8 cellular contexts compared by ENCODE assay signal in genomic region chr12:57242329-57242690, GRCh38. TPM values are rescaled to one million over a fixed set of nuclear protein-coding genes. Genes with fewer than 3 reads are reported as not detected.
DNase-seq lines count a peak whose midpoint lies in the region; ATAC-seq, FAIRE-seq and TF ChIP-seq lines count a peak whose summit lies in the region.

No MANE protein-coding gene starts in this region.

- intact Hi-C loops in activated naive CD4-positive, alpha-beta T cell treated with anti-CD3 and anti-CD28 coated beads for 36 hours (cut with micrococcal nuclease): loop anchor here (2.0 to 5.0 kb wide), 5 partner anchors 38 to 500 kb away; partner anchors contain the start of genes GLI1 and ZBTB39
- intact Hi-C loops in upper lobe of right lung (cut with DNase I): no loop called here

- CTCF ChIA-PET in activated naive CD4-positive, alpha-beta T cell treated with anti-CD3 and anti-CD28 coated beads for 36 hours (lab: Charles Lee): interaction anchor here (0.8 to 10.0 kb wide), 25 partner anchors 9 to 235 kb away, joined by 3 to 333 read pairs (median 6); partner anchors contain the start of genes GLI1, INHBE, NXPH4 and SHMT2

- H3K4me1 ChIP-seq in keratinocyte (ENCODE audit: control insufficient read depth, extremely low read depth, insufficient read depth, low read length) (peaks cover 44% of the 10 kb centered on the region), upper lobe of right lung (peaks cover 56% of the 10 kb centered on the region)

- ATAC-seq in upper lobe of right lung (no peak), GM21360 (IDR thresholded peaks at IDR 0.05; ENCODE audit: unreplicated experiment) (no peak)

- H3K4me1 Mint-ChIP-seq in activated naive CD4-positive, alpha-beta T cell treated with anti-CD3 and anti-CD28 coated beads, Interleukin-2, amount 50 U/mL, for 24 hours: peaks cover 56% of the 10 kb centered on the region
- peaks cover 45% of the 10 kb centered on the region for H3K4me1 Mint-ChIP-seq in activated naive CD4-positive, alpha-beta T cell treated with anti-CD3 and anti-CD28 coated beads for 36 hours (ENCODE audit: low read depth)

- peaks cover 31% of the 10 kb centered on the region for H3F3A ChIP-seq in SU-DHL-6 (ENCODE audit: insufficient read depth)

- no peaks in the 10 kb centered on the region for H3K9me3 Mint-ChIP-seq in activated naive CD4-positive, alpha-beta T cell treated with anti-CD3 and anti-CD28 coated beads, Interleukin-2, amount 50 U/mL, for 24 hours
- H3K9me3 Mint-ChIP-seq in activated naive CD4-positive, alpha-beta T cell treated with anti-CD3 and anti-CD28 coated beads for 36 hours: no peaks in the 10 kb centered on the region

- H3K27me3 Mint-ChIP-seq in activated naive CD4-positive, alpha-beta T cell treated with anti-CD3 and anti-CD28 coated beads, Interleukin-2, amount 50 U/mL, for 24 hours: peaks cover 22% of the 10 kb centered on the region
- peaks cover 44% of the 10 kb centered on the region for H3K27me3 Mint-ChIP-seq in activated naive CD4-positive, alpha-beta T cell treated with anti-CD3 and anti-CD28 coated beads for 36 hours (ENCODE audit: low read depth)

- H3K4me2 ChIP-seq in SU-DHL-6 (ENCODE audit: low read depth, low read length, poor library complexity, severe bottlenecking) (peak overlapping the region; percentile 88), keratinocyte (ENCODE audit: control insufficient read depth, extremely low read depth, insufficient read depth, low read depth, low read length) (peak overlapping the region; percentile 82)

- no peak overlapping the region for H3K27ac Mint-ChIP-seq in activated naive CD4-positive, alpha-beta T cell treated with anti-CD3 and anti-CD28 coated beads, Interleukin-2, amount 50 U/mL, for 24 hours
- no peak overlapping the region for H3K27ac Mint-ChIP-seq in activated naive CD4-positive, alpha-beta T cell treated with anti-CD3 and anti-CD28 coated beads for 36 hours

- peaks cover 3% of the 10 kb centered on the region for H3K36me3 Mint-ChIP-seq in activated naive CD4-positive, alpha-beta T cell treated with anti-CD3 and anti-CD28 coated beads, Interleukin-2, amount 50 U/mL, for 24 hours
- H3K36me3 Mint-ChIP-seq in activated naive CD4-positive, alpha-beta T cell treated with anti-CD3 and anti-CD28 coated beads for 36 hours (ENCODE audit: low read depth): no peaks in the 10 kb centered on the region

- H3K4me3 ChIP-seq in SU-DHL-6 (ENCODE audit: insufficient read depth, low read length, poor library complexity, severe bottlenecking): peak overlapping the region; percentile 40
- H3K4me3 ChIP-seq in keratinocyte (ENCODE audit: control insufficient read depth in 2 of 3, extremely low read depth in 1 of 3, insufficient read depth in 2 of 3, low read depth in 1 of 3, low read length in 3 of 3): no peak overlapping the region
- H3K4me3 ChIP-seq in upper lobe of right lung: no peak overlapping the region

- no peaks in the 10 kb centered on the region for H3K9me1 ChIP-seq in keratinocyte (ENCODE audit: control insufficient read depth, extremely low read depth, insufficient read depth, low read length)

- dilution Hi-C loops in keratinocyte (cut with MboI; ENCODE audit: extremely low pct_ligation_motif_present, low sequenced_read_pairs): no loop called here

- FAIRE-seq in keratinocyte (lab: Jason Lieb, UNC): no peak

- DNase-seq in activated naive CD4-positive, alpha-beta T cell treated with anti-CD3 and anti-CD28 coated beads for 36 hours: no peak
- no peak for DNase-seq in keratinocyte (ENCODE audit: low read depth, low spot score)
- peak; percentile 71 for DNase-seq in upper lobe of right lung
- no peak for DNase-seq in stimulated activated CD4-positive, alpha-beta T cell treated with anti-CD3 and anti-CD28 coated beads, Interleukin-12 subunit alpha, Interleukin-12 subunit beta, amount 100 ng/mL, for 4 hours
- no peak for DNase-seq in amniotic stem cell (lab: John Stamatoyannopoulos, UW)

- H3K9me2 ChIP-seq in SU-DHL-6 (replicated peaks; ENCODE audit: insufficient read depth, low read length): no peaks in the 10 kb centered on the region

- H3K79me2 ChIP-seq in SU-DHL-6 (ENCODE audit: insufficient read depth, low read length) (no peaks in the 10 kb centered on the region), keratinocyte (ENCODE audit: control insufficient read depth, insufficient read depth, low read length) (no peaks in the 10 kb centered on the region)

- no peaks in the 10 kb centered on the region for H3K27me3 ChIP-seq in SU-DHL-6 (ENCODE audit: low read length)
- peaks cover 57% of the 10 kb centered on the region for H3K27me3 ChIP-seq in keratinocyte (ENCODE audit: control insufficient read depth, extremely low read depth, insufficient read depth, low read length)
- peaks cover 65% of the 10 kb centered on the region for H3K27me3 ChIP-seq in upper lobe of right lung

- H3K9me3 ChIP-seq in SU-DHL-6 (ENCODE audit: insufficient read depth, low read length): no peaks in the 10 kb centered on the region
- H3K9me3 ChIP-seq in keratinocyte (ENCODE audit: control insufficient read depth, low read depth, low read length): no peaks in the 10 kb centered on the region
- H3K9me3 ChIP-seq in upper lobe of right lung: no peaks in the 10 kb centered on the region

- H4K20me1 ChIP-seq in SU-DHL-6 (ENCODE audit: low read depth, low read length) (no peaks in the 10 kb centered on the region; the same call in 1 of the 2 replicates), keratinocyte (ENCODE audit: control insufficient read depth, extremely low read depth, insufficient read depth, low read length) (no peaks in the 10 kb centered on the region)

- H3K36me3 ChIP-seq in SU-DHL-6 (ENCODE audit: low read length) (no peaks in the 10 kb centered on the region), keratinocyte (ENCODE audit: control insufficient read depth in 2 of 2, extremely low read depth in 1 of 2, insufficient read depth in 2 of 2, low read length in 2 of 2) (peaks cover 0 to 3% of the 10 kb centered on the region in 2 experiments), upper lobe of right lung (no peaks in the 10 kb centered on the region)

- H3K4me3 Mint-ChIP-seq in activated naive CD4-positive, alpha-beta T cell treated with anti-CD3 and anti-CD28 coated beads, Interleukin-2, amount 50 U/mL, for 24 hours: peak overlapping the region; percentile 77
- H3K4me3 Mint-ChIP-seq in activated naive CD4-positive, alpha-beta T cell treated with anti-CD3 and anti-CD28 coated beads for 36 hours: no peak overlapping the region

- TF ChIP-seq CTCF in SU-DHL-6 (IDR thresholded peaks at IDR 0.05; ENCODE audit: insufficient read depth, low read length, poor library complexity, severe bottlenecking) (no peak), keratinocyte (optimal IDR thresholded peaks at IDR 0.05 in 1 of 3, IDR thresholded peaks at IDR 0.05 in 1 of 3, conservative IDR thresholded peaks at IDR 0.05 in 1 of 3; ENCODE audit: extremely low read depth in 1 of 3, insufficient read depth in 2 of 3, low read length in 3 of 3) (no peak), upper lobe of right lung (IDR thresholded peaks at IDR 0.05) (no peak)

- peak overlapping the region; percentile 88 for H3K27ac ChIP-seq in SU-DHL-6 (ENCODE audit: low read depth, low read length)
- H3K27ac ChIP-seq in keratinocyte (ENCODE audit: control insufficient read depth, insufficient read depth, low read length): no peak overlapping the region
- H3K27ac ChIP-seq in upper lobe of right lung: no peak overlapping the region

- H3K9ac ChIP-seq in SU-DHL-6 (ENCODE audit: low read length) (peak overlapping the region; percentile 92), keratinocyte (ENCODE audit: control insufficient read depth, extremely low read depth, insufficient read depth, low read length) (no peak overlapping the region)

- H2AFZ ChIP-seq in SU-DHL-6 (ENCODE audit: low read depth, low read length, severe bottlenecking) (no peak overlapping the region), keratinocyte (ENCODE audit: control insufficient read depth, low read length) (no peak overlapping the region)

RNA-seq across cellular contexts. Expression of gene STAC3, which starts 8.7 kb away (rescaled TPM):
- total RNA-seq in activated naive CD4-positive, alpha-beta T cell treated with anti-CD3 and anti-CD28 coated beads for 36 hours: 1 to 10 TPM in 1 of 2 experiments, under 1 TPM in 1; 0.93 to 1.5 TPM
- polyA plus RNA-seq in keratinocyte: 0.27 to 0.94 TPM (median 0.62 TPM) in 3 replicates
- polyA plus RNA-seq in keratinocyte (2011; ENCODE audit: low read depth): 2.1 TPM
- polyA plus RNA-seq in keratinocyte (2011; cell fraction: cytosol; rRNA removed): 0.09 and 0.13 TPM in 2 replicates
- polyA plus RNA-seq in keratinocyte (2011; cell fraction: nucleus; rRNA removed): 1.4 and 3.6 TPM in 2 replicates
- polyA plus RNA-seq in keratinocyte (2012; ENCODE audit: low replicate concordance): 0.33 and 1.1 TPM in 2 replicates
- 1.4 TPM in 1 of 3 replicates, not detected in the others for polyA minus RNA-seq in keratinocyte
- not detected for polyA minus RNA-seq in keratinocyte (2011; cell fraction: cytosol; rRNA and poly(A)+ RNA removed)
- 2.2 TPM in 1 of 2 replicates, not detected in the other for polyA minus RNA-seq in keratinocyte (2011; cell fraction: nucleus; rRNA and poly(A)+ RNA removed)
- total RNA-seq in upper lobe of right lung: 6.0 TPM

RNA-seq across cellular contexts. Expression of gene SHMT2, which starts 12.8 kb away (rescaled TPM):
- 100 to 1,000 TPM; 542 to 552 TPM for total RNA-seq in activated naive CD4-positive, alpha-beta T cell treated with anti-CD3 and anti-CD28 coated beads for 36 hours
- 84.0 to 180 TPM (median 128 TPM) in 3 replicates for polyA plus RNA-seq in keratinocyte
- polyA plus RNA-seq in keratinocyte (2011; ENCODE audit: low read depth): 82.9 TPM
- 78.8 and 160 TPM in 2 replicates for polyA plus RNA-seq in keratinocyte (2011; cell fraction: cytosol; rRNA removed)
- polyA plus RNA-seq in keratinocyte (2011; cell fraction: nucleus; rRNA removed): 115 and 120 TPM in 2 replicates
- 141 and 149 TPM in 2 replicates for polyA plus RNA-seq in keratinocyte (2012; ENCODE audit: low replicate concordance)
- polyA minus RNA-seq in keratinocyte: 138 to 210 TPM (median 151 TPM) in 3 replicates
- polyA minus RNA-seq in keratinocyte (2011; cell fraction: cytosol; rRNA and poly(A)+ RNA removed): 125 TPM
- 64.8 and 69.3 TPM in 2 replicates for polyA minus RNA-seq in keratinocyte (2011; cell fraction: nucleus; rRNA and poly(A)+ RNA removed)
- total RNA-seq in upper lobe of right lung: 59.2 TPM

RNA-seq across cellular contexts. Expression of gene NXPH4, which starts 25.7 kb away (rescaled TPM):
- total RNA-seq in activated naive CD4-positive, alpha-beta T cell treated with anti-CD3 and anti-CD28 coated beads for 36 hours: under 1 TPM; 0.25 to 0.79 TPM
- polyA plus RNA-seq in keratinocyte: 0.97 to 1.4 TPM (median 1.2 TPM) in 3 replicates
- 1.2 TPM for polyA plus RNA-seq in keratinocyte (2011; ENCODE audit: low read depth)
- 0.66 and 1.9 TPM in 2 replicates for polyA plus RNA-seq in keratinocyte (2011; cell fraction: cytosol; rRNA removed)
- 1.7 and 2.1 TPM in 2 replicates for polyA plus RNA-seq in keratinocyte (2011; cell fraction: nucleus; rRNA removed)
- 4.3 and 9.2 TPM in 2 replicates for polyA plus RNA-seq in keratinocyte (2012; ENCODE audit: low replicate concordance)
- polyA minus RNA-seq in keratinocyte: 1.1 to 3.6 TPM (median 1.1 TPM) in 3 replicates
- polyA minus RNA-seq in keratinocyte (2011; cell fraction: cytosol; rRNA and poly(A)+ RNA removed): 8.2 TPM
- 2.1 and 2.2 TPM in 2 replicates for polyA minus RNA-seq in keratinocyte (2011; cell fraction: nucleus; rRNA and poly(A)+ RNA removed)
- not detected for total RNA-seq in upper lobe of right lung
